19 cellular contexts compared by ENCODE assay signal in genomic region chr5:57216714-57217113, GRCh38. TPM values are rescaled to one million over a fixed set of nuclear protein-coding genes. Genes with fewer than 3 reads are reported as not detected.
DNase-seq lines count a peak whose midpoint lies in the region; ATAC-seq and TF ChIP-seq lines count a peak whose summit lies in the region.
"Had no signal": no experiment of that assay in that cellular context is flagged by ENCODE, and none has a peak within 500 bp of the region (broad histone marks: within the 10 kb centered on the region; RNA-seq: fewer than 3 reads in every experiment).

No MANE protein-coding gene starts in this region.

- no peak overlapping the region for H3K4me3 Mint-ChIP-seq in naive thymus-derived CD4-positive, alpha-beta T cell
- H3K4me3 Mint-ChIP-seq: T-helper 1 cell treated with Interleukin-12 subunit alpha and Interleukin-12 subunit beta and Interleukin-4 antibody, amounts not matched to agents 30 μg/mL and 1 μg/mL, for 36 hours had no signal

- H3K27me3 ChIP-seq in naive thymus-derived CD4-positive, alpha-beta T cell (ENCODE audit: control insufficient read depth in 2 of 2, insufficient read depth in 2 of 2, low read length in 2 of 2), result no peaks in the 10 kb centered on the region
- H3K27me3 ChIP-seq: heart right ventricle, left lung had no signal

- intact Hi-C loops in naive thymus-derived CD4-positive, alpha-beta T cell (cut with micrococcal nuclease), result no loop called here

- TF ChIP-seq CTCF in RWPE1 (conservative IDR thresholded peaks at IDR 0.05; ENCODE audit: low read depth), result no peak
- TF ChIP-seq CTCF in epithelial cell of esophagus (IDR thresholded peaks at IDR 0.05; ENCODE audit: insufficient read depth, low read depth, low read length, missing control alignments), result no peak

- H3K27ac Mint-ChIP-seq in naive thymus-derived CD4-positive, alpha-beta T cell, result peak overlapping the region in 2 of 9 donors; percentile 62 to 77
- H3K27ac Mint-ChIP-seq: T-helper 1 cell treated with Interleukin-12 subunit alpha and Interleukin-12 subunit beta and Interleukin-4 antibody, amounts not matched to agents 30 μg/mL and 1 μg/mL, for 36 hours had no signal

- H3K4me1 ChIP-seq in naive thymus-derived CD4-positive, alpha-beta T cell (ENCODE audit: control insufficient read depth in 2 of 2, insufficient read depth in 2 of 2, low read length in 2 of 2), result peaks cover 4 to 7% of the 10 kb centered on the region in 2 donors

- H3K9me3 ChIP-seq in naive thymus-derived CD4-positive, alpha-beta T cell (ENCODE audit: control insufficient read depth in 2 of 3, low read length in 3 of 3), result no peaks in the 10 kb centered on the region
- H3K9me3 ChIP-seq: heart right ventricle, left lung had no signal

- CTCF ChIA-PET in RWPE1 (lab: Yijun Ruan, JAX), result no interaction called here
- CTCF ChIA-PET in naive thymus-derived CD4-positive, alpha-beta T cell (lab: Charles Lee), result interaction anchor here (0.6 to 1.9 kb wide), 4 partner anchors 29 to 315 kb away, joined by 3 to 7 read pairs (median 3); no protein-coding TSS in a partner anchor

- H3K4me3 ChIP-seq in epithelial cell of esophagus (ENCODE audit: low read length), result no peak overlapping the region
- no peak overlapping the region for H3K4me3 ChIP-seq in naive thymus-derived CD4-positive, alpha-beta T cell (ENCODE audit: low read length)
- H3K4me3 ChIP-seq: heart right ventricle, left lung had no signal

- peaks cover 6 to 19% (median 9%) of the 10 kb centered on the region in 5 donors for H3K36me3 Mint-ChIP-seq in naive thymus-derived CD4-positive, alpha-beta T cell

- peak overlapping the region; percentile 82 for H3K27ac ChIP-seq in RWPE1
- peak overlapping the region; percentile 48 for H3K27ac ChIP-seq in naive thymus-derived CD4-positive, alpha-beta T cell (ENCODE audit: low read depth, low read length)
- H3K27ac ChIP-seq: heart right ventricle, left lung had no signal

- no peaks in the 10 kb centered on the region for H3K27me3 Mint-ChIP-seq in naive thymus-derived CD4-positive, alpha-beta T cell

- H3K9me3 Mint-ChIP-seq in naive thymus-derived CD4-positive, alpha-beta T cell, result no peaks in the 10 kb centered on the region
- H3K9me3 Mint-ChIP-seq: T-helper 1 cell treated with Interleukin-12 subunit alpha and Interleukin-12 subunit beta and Interleukin-4 antibody, amounts not matched to agents 30 μg/mL and 1 μg/mL, for 36 hours had no signal

- no peak for ATAC-seq in naive thymus-derived CD4-positive, alpha-beta T cell
- ATAC-seq: heart right ventricle, HepG2 had no signal

- H3K4me1 Mint-ChIP-seq in naive thymus-derived CD4-positive, alpha-beta T cell, result peaks cover 18 to 72% (median 48%) of the 10 kb centered on the region in 7 donors

- POLR2A ChIA-PET in RWPE1 (lab: Yijun Ruan, JAX; ENCODE audit: low non-redundant PET), result no interaction called here
- POLR2A ChIA-PET in naive thymus-derived CD4-positive, alpha-beta T cell (lab: Charles Lee), result interaction anchor here (0.7 kb wide), 1 partner anchor 28 kb away, joined by 3 read pairs; no protein-coding TSS in a partner anchor

- peak; percentile 18 for DNase-seq in GM03348 (ENCODE audit: low spot score)
- DNase-seq in RWPE1 (ENCODE audit: low spot score), result peak; percentile 73
- DNase-seq in epithelial cell of esophagus (ENCODE audit: low read depth), result peak; percentile 80
- DNase-seq in naive thymus-derived CD4-positive, alpha-beta T cell, result no peak
- DNase-seq in T-helper 9 cell, result no peak
- DNase-seq in iPS-NIHi11 (ENCODE audit: low spot score), result no peak
- no peak for DNase-seq in C1 segment of cervical spinal cord (lab: John Stamatoyannopoulos, UW)
- DNase-seq in AG08395 (ENCODE audit: low spot score), result no peak
- DNase-seq: activated CD4-positive, alpha-beta T cell treated with anti-CD3 and anti-CD28 coated beads for 1 hour; activated T-cell treated with anti-CD3 and anti-CD28 coated beads, Interleukin-2, amount 50 U/mL, for 48 hours; aorta; effector CD4-positive, alpha-beta T cell; heart right ventricle; left lung; NCI-H1417 treated with DMSO at 0.1 percent for 48 hours; NCI-H510A treated with DMSO at 0.1 percent for 48 hours; stimulated activated CD4-positive, alpha-beta T cell treated with anti-CD3 and anti-CD28 coated beads, Interleukin-2, amount 100 ng/mL, for 48 hours had no signal

- peaks cover 0 to 28% (median 0%) of the 10 kb centered on the region in 3 experiments for H3K36me3 ChIP-seq in naive thymus-derived CD4-positive, alpha-beta T cell (ENCODE audit: control insufficient read depth in 2 of 3, insufficient read depth in 3 of 3, low read length in 3 of 3)

RNA-seq across cellular contexts. Expression of gene GPBP1, which starts 42.9 kb away (rescaled TPM):
- total RNA-seq in naive thymus-derived CD4-positive, alpha-beta T cell, result 100 to 1,000 TPM in 4 of 5 experiments, 10 to 100 TPM in 1; 99.2 to 149 (median 116) TPM
- polyA plus RNA-seq in naive thymus-derived CD4-positive, alpha-beta T cell, result 100 to 1,000 TPM in 1 of 2 donors, 10 to 100 TPM in 1; 97.1 to 112 TPM

Comparison
In these comparisons a context has a peak if more than half of its experiments do, and no peak if none do; other contexts are left out.
1. DNase-seq: peak in GM03348 (single experiment), RWPE1 (single experiment) and epithelial cell of esophagus (single experiment); none in naive thymus-derived CD4-positive, alpha-beta T cell (0 of 9), T-helper 9 cell (single experiment), iPS-NIHi11 (single experiment), C1 segment of cervical spinal cord (0 of 14) and AG08395 (single experiment).